Comparison of ENCODE assay signal across 1 cellular context in the genomic region with DNA sequence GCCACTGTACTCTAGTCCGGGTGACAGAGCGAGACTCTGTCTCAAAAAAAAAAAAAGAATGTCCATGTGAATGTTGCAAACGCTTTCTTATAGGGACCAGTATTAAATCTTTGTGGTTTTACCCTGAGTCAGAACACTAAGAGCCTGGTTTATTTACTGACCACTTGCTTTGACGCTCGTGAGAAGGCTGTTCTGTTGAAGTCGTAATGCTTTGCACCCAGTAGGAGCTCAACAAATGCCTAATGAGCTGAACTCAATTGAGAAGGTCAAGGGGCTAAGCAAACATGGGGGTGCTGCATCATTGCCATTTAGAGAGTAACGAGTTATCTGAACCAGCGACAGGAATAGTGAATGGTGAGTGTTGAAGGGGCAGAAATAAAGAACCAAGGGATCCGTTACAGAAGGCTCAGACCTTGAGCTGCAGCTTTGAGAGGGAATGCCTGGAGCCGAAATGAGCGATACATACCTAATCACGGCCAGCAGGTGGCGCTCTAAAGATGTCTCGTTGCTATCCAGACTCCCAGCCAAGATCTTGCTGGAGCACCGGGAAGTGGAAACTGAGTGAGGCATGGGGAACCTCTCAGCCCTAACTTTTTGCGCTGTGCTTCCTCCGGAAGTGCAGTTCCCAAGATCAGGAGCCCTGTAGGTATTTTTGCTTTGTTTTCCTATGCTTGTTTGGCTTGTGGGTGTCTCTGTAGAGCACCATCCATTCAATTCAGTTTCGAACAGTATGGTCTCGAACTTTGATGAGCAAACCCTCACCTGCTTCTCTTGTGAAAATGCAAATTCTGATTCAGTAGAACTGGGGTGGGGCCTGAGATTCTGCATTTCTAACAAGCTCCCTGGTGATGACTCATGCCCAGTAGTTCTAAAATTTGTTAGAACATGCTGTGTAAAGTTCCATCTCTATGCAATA.
TF ChIP-seq lines count a peak whose summit lies in the region.

No MANE protein-coding gene starts in this region.

TF ChIP-seq in HepG2, 621 proteins besides CTCF, POLR2A, EP300 and RAD21 (continued from another document and continues in another):
- TF ChIP-seq, protein P1, sequence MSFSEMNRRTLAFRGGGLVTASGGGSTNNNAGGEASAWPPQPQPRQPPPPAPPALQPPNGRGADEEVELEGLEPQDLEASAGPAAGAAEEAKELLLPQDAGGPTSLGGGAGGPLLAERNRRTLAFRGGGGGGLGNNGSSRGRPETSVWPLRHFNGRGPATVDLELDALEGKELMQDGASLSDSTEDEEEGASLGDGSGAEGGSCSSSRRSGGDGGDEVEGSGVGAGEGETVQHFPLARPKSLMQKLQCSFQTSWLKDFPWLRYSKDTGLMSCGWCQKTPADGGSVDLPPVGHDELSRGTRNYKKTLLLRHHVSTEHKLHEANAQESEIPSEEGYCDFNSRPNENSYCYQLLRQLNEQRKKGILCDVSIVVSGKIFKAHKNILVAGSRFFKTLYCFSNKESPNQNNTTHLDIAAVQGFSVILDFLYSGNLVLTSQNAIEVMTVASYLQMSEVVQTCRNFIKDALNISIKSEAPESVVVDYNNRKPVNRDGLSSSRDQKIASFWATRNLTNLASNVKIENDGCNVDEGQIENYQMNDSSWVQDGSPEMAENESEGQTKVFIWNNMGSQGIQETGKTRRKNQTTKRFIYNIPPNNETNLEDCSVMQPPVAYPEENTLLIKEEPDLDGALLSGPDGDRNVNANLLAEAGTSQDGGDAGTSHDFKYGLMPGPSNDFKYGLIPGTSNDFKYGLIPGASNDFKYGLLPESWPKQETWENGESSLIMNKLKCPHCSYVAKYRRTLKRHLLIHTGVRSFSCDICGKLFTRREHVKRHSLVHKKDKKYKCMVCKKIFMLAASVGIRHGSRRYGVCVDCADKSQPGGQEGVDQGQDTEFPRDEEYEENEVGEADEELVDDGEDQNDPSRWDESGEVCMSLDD (CRISPR knock-in tag; IDR thresholded peaks at IDR 0.05; ENCODE audit: borderline replicate concordance): no peak
- TF ChIP-seq, protein P2, sequence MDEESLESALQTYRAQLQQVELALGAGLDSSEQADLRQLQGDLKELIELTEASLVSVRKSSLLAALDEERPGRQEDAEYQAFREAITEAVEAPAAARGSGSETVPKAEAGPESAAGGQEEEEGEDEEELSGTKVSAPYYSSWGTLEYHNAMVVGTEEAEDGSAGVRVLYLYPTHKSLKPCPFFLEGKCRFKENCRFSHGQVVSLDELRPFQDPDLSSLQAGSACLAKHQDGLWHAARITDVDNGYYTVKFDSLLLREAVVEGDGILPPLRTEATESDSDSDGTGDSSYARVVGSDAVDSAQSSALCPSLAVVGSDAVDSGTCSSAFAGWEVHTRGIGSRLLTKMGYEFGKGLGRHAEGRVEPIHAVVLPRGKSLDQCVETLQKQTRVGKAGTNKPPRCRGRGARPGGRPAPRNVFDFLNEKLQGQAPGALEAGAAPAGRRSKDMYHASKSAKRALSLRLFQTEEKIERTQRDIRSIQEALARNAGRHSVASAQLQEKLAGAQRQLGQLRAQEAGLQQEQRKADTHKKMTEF (CRISPR knock-in tag; IDR thresholded peaks at IDR 0.05): 0 out of 2 replicates have a peak, but pooled peaks have one; percentile 42
- TF ChIP-seq NFE2L1 (CRISPR knock-in tag; IDR thresholded peaks at IDR 0.05; ENCODE audit: borderline replicate concordance) (no peak), PHF8 (CRISPR knock-in tag; IDR thresholded peaks at IDR 0.05) (0 out of 2 replicates have a peak, but pooled peaks have one; percentile 19), ZNF747 (CRISPR knock-in tag; IDR thresholded peaks at IDR 0.05; ENCODE audit: borderline replicate concordance) (no peak), ZNF224 (CRISPR knock-in tag; IDR thresholded peaks at IDR 0.05) (no peak), NFE2L2 (IDR thresholded peaks at IDR 0.05; ENCODE audit: low read length) (no peak), PAX8 (CRISPR knock-in tag; IDR thresholded peaks at IDR 0.05; ENCODE audit: borderline replicate concordance) (no peak), NCOA5 (CRISPR knock-in tag; IDR thresholded peaks at IDR 0.05) (no peak), ONECUT2 (CRISPR knock-in tag; IDR thresholded peaks at IDR 0.05) (no peak), NKX3-1 (CRISPR knock-in tag; IDR thresholded peaks at IDR 0.05) (no peak), JUN (CRISPR knock-in tag; IDR thresholded peaks at IDR 0.05) (no peak), ZNF468 (CRISPR knock-in tag; IDR thresholded peaks at IDR 0.05) (no peak), ZNF678 (CRISPR knock-in tag; IDR thresholded peaks at IDR 0.05) (no peak), ATF7-NPFF (CRISPR knock-in tag; IDR thresholded peaks at IDR 0.05; ENCODE audit: low read depth) (no peak), HNF4A (CRISPR knock-in tag; IDR thresholded peaks at IDR 0.05) (no peak), NONO (IDR thresholded peaks at IDR 0.05) (no peak), NONO (CRISPR knock-in tag; conservative IDR thresholded peaks at IDR 0.05) (no peak), RELA (CRISPR knock-in tag; IDR thresholded peaks at IDR 0.05) (0 out of 2 replicates have a peak, but pooled peaks have one; percentile 30), BRD4 (CRISPR knock-in tag; IDR thresholded peaks at IDR 0.05) (no peak), ZNF879 (CRISPR knock-in tag; IDR thresholded peaks at IDR 0.05) (no peak)
- TF ChIP-seq, protein P3, sequence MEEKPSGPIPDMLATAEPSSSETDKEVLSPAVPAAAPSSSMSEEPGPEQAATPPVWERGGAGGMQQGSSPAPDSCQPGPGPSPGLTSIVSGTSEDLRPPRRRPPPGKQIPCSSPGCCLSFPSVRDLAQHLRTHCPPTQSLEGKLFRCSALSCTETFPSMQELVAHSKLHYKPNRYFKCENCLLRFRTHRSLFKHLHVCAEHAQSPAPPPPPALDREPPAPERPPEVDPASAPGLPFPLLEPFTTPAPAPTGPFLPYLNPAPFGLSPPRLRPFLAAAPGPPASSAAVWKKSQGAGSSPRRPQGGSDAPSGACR (CRISPR knock-in tag; IDR thresholded peaks at IDR 0.05): 0 out of 2 replicates have a peak, but pooled peaks have one; percentile 27
- TF ChIP-seq, protein P4, sequence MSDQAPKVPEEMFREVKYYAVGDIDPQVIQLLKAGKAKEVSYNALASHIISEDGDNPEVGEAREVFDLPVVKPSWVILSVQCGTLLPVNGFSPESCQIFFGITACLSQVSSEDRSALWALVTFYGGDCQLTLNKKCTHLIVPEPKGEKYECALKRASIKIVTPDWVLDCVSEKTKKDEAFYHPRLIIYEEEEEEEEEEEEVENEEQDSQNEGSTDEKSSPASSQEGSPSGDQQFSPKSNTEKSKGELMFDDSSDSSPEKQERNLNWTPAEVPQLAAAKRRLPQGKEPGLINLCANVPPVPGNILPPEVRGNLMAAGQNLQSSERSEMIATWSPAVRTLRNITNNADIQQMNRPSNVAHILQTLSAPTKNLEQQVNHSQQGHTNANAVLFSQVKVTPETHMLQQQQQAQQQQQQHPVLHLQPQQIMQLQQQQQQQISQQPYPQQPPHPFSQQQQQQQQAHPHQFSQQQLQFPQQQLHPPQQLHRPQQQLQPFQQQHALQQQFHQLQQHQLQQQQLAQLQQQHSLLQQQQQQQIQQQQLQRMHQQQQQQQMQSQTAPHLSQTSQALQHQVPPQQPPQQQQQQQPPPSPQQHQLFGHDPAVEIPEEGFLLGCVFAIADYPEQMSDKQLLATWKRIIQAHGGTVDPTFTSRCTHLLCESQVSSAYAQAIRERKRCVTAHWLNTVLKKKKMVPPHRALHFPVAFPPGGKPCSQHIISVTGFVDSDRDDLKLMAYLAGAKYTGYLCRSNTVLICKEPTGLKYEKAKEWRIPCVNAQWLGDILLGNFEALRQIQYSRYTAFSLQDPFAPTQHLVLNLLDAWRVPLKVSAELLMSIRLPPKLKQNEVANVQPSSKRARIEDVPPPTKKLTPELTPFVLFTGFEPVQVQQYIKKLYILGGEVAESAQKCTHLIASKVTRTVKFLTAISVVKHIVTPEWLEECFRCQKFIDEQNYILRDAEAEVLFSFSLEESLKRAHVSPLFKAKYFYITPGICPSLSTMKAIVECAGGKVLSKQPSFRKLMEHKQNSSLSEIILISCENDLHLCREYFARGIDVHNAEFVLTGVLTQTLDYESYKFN (CRISPR knock-in tag; conservative IDR thresholded peaks at IDR 0.05): no peak
- TF ChIP-seq, protein P5, sequence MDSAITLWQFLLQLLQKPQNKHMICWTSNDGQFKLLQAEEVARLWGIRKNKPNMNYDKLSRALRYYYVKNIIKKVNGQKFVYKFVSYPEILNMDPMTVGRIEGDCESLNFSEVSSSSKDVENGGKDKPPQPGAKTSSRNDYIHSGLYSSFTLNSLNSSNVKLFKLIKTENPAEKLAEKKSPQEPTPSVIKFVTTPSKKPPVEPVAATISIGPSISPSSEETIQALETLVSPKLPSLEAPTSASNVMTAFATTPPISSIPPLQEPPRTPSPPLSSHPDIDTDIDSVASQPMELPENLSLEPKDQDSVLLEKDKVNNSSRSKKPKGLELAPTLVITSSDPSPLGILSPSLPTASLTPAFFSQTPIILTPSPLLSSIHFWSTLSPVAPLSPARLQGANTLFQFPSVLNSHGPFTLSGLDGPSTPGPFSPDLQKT (CRISPR knock-in tag; IDR thresholded peaks at IDR 0.05; ENCODE audit: borderline replicate concordance): no peak
- TF ChIP-seq, protein P6, sequence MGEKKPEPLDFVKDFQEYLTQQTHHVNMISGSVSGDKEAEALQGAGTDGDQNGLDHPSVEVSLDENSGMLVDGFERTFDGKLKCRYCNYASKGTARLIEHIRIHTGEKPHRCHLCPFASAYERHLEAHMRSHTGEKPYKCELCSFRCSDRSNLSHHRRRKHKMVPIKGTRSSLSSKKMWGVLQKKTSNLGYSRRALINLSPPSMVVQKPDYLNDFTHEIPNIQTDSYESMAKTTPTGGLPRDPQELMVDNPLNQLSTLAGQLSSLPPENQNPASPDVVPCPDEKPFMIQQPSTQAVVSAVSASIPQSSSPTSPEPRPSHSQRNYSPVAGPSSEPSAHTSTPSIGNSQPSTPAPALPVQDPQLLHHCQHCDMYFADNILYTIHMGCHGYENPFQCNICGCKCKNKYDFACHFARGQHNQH (CRISPR knock-in tag; IDR thresholded peaks at IDR 0.05): peak; percentile 60; the same call in 1 of the 2 replicates
- TF ChIP-seq, protein P7, sequence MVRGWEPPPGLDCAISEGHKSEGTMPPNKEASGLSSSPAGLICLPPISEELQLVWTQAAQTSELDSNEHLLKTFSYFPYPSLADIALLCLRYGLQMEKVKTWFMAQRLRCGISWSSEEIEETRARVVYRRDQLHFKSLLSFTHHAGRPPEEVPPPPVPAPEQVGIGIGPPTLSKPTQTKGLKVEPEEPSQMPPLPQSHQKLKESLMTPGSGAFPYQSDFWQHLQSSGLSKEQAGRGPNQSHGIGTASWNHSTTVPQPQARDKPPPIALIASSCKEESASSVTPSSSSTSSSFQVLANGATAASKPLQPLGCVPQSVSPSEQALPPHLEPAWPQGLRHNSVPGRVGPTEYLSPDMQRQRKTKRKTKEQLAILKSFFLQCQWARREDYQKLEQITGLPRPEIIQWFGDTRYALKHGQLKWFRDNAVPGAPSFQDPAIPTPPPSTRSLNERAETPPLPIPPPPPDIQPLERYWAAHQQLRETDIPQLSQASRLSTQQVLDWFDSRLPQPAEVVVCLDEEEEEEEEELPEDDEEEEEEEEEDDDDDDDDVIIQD (CRISPR knock-in tag; IDR thresholded peaks at IDR 0.05; ENCODE audit: low read depth): peak; percentile 67; the same call in 1 of the 2 replicates
- TF ChIP-seq, protein P8, sequence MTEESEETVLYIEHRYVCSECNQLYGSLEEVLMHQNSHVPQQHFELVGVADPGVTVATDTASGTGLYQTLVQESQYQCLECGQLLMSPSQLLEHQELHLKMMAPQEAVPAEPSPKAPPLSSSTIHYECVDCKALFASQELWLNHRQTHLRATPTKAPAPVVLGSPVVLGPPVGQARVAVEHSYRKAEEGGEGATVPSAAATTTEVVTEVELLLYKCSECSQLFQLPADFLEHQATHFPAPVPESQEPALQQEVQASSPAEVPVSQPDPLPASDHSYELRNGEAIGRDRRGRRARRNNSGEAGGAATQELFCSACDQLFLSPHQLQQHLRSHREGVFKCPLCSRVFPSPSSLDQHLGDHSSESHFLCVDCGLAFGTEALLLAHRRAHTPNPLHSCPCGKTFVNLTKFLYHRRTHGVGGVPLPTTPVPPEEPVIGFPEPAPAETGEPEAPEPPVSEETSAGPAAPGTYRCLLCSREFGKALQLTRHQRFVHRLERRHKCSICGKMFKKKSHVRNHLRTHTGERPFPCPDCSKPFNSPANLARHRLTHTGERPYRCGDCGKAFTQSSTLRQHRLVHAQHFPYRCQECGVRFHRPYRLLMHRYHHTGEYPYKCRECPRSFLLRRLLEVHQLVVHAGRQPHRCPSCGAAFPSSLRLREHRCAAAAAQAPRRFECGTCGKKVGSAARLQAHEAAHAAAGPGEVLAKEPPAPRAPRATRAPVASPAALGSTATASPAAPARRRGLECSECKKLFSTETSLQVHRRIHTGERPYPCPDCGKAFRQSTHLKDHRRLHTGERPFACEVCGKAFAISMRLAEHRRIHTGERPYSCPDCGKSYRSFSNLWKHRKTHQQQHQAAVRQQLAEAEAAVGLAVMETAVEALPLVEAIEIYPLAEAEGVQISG (CRISPR knock-in tag; IDR thresholded peaks at IDR 0.05): 0 out of 2 replicates have a peak, but pooled peaks have one; percentile 28
- TF ChIP-seq, protein P9, sequence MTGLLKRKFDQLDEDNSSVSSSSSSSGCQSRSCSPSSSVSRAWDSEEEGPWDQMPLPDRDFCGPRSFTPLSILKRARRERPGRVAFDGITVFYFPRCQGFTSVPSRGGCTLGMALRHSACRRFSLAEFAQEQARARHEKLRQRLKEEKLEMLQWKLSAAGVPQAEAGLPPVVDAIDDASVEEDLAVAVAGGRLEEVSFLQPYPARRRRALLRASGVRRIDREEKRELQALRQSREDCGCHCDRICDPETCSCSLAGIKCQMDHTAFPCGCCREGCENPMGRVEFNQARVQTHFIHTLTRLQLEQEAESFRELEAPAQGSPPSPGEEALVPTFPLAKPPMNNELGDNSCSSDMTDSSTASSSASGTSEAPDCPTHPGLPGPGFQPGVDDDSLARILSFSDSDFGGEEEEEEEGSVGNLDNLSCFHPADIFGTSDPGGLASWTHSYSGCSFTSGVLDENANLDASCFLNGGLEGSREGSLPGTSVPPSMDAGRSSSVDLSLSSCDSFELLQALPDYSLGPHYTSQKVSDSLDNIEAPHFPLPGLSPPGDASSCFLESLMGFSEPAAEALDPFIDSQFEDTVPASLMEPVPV (CRISPR knock-in tag; IDR thresholded peaks at IDR 0.05): no peak
- TF ChIP-seq, protein P10, sequence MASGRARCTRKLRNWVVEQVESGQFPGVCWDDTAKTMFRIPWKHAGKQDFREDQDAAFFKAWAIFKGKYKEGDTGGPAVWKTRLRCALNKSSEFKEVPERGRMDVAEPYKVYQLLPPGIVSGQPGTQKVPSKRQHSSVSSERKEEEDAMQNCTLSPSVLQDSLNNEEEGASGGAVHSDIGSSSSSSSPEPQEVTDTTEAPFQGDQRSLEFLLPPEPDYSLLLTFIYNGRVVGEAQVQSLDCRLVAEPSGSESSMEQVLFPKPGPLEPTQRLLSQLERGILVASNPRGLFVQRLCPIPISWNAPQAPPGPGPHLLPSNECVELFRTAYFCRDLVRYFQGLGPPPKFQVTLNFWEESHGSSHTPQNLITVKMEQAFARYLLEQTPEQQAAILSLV (CRISPR knock-in tag; IDR thresholded peaks at IDR 0.05; ENCODE audit: borderline replicate concordance): peak; percentile 42; the same call in 1 of the 2 replicates
